ENCODE assay signal across 1 cellular context in genomic region chr19:18093439-18094161, GRCh38.
TF ChIP-seq lines count a peak whose summit lies in the region.

No MANE protein-coding gene starts in this region.

TF ChIP-seq in K562, 482 proteins besides CTCF, POLR2A, EP300 and RAD21 (continued from another document and continues in another):
- TF ChIP-seq USF2 (CRISPR knock-in tag; IDR thresholded peaks at IDR 0.05) (peak; percentile 98), TSHZ1 (CRISPR knock-in tag; IDR thresholded peaks at IDR 0.05) (0 out of 2 replicates have a peak, but pooled peaks have one; percentile 11), ZNF224 (CRISPR knock-in tag; IDR thresholded peaks at IDR 0.05) (no peak), MAX (CRISPR knock-in tag; IDR thresholded peaks at IDR 0.05) (peak; percentile 53), CXXC5 (CRISPR knock-in tag; IDR thresholded peaks at IDR 0.05) (peak; percentile 57), ZNF24 (IDR thresholded peaks at IDR 0.05) (peak; percentile 82), GMEB1 (CRISPR knock-in tag; IDR thresholded peaks at IDR 0.05) (no peak), TSC22D4 (tag; IDR thresholded peaks at IDR 0.05) (no peak), RBM25 (IDR thresholded peaks at IDR 0.05; ENCODE audit: low read depth, low read length, severe bottlenecking) (peak; percentile 62), ZNF766 (CRISPR knock-in tag; conservative IDR thresholded peaks at IDR 0.05) (no peak), ZBTB17 (CRISPR knock-in tag; IDR thresholded peaks at IDR 0.05) (0 out of 2 replicates have a peak, but pooled peaks have one; percentile 25), ZNF41 (CRISPR knock-in tag; conservative IDR thresholded peaks at IDR 0.05) (no peak), SAFB (IDR thresholded peaks at IDR 0.05; ENCODE audit: borderline replicate concordance, low read depth, low read length) (no peak), PATZ1 (CRISPR knock-in tag; IDR thresholded peaks at IDR 0.05; ENCODE audit: borderline replicate concordance) (no peak), ZNF764 (CRISPR knock-in tag; IDR thresholded peaks at IDR 0.05; ENCODE audit: low read depth) (no peak), HIVEP1 (CRISPR knock-in tag; IDR thresholded peaks at IDR 0.05) (0 out of 2 replicates have a peak, but pooled peaks have one; percentile 61), ELK1 (CRISPR knock-in tag; IDR thresholded peaks at IDR 0.05) (no peak), NR2C1 (IDR thresholded peaks at IDR 0.05) (no peak), NR2C1 (tag; IDR thresholded peaks at IDR 0.05) (no peak), ZNF3 (CRISPR knock-in tag; IDR thresholded peaks at IDR 0.05) (no peak), ZSCAN32 (CRISPR knock-in tag; IDR thresholded peaks at IDR 0.05) (no peak), MGA (IDR thresholded peaks at IDR 0.05) (peak; percentile 98), BRD4 (IDR thresholded peaks at IDR 0.05) (no peak), STAT6 (CRISPR knock-in tag; IDR thresholded peaks at IDR 0.05) (no peak), ZBTB43 (CRISPR knock-in tag; IDR thresholded peaks at IDR 0.05) (no peak), VEZF1 (CRISPR knock-in tag; IDR thresholded peaks at IDR 0.05) (0 out of 2 replicates have a peak, but pooled peaks have one; percentile 19)
